Comparison of ENCODE assay signal across 18 cellular contexts in the genomic region with DNA sequence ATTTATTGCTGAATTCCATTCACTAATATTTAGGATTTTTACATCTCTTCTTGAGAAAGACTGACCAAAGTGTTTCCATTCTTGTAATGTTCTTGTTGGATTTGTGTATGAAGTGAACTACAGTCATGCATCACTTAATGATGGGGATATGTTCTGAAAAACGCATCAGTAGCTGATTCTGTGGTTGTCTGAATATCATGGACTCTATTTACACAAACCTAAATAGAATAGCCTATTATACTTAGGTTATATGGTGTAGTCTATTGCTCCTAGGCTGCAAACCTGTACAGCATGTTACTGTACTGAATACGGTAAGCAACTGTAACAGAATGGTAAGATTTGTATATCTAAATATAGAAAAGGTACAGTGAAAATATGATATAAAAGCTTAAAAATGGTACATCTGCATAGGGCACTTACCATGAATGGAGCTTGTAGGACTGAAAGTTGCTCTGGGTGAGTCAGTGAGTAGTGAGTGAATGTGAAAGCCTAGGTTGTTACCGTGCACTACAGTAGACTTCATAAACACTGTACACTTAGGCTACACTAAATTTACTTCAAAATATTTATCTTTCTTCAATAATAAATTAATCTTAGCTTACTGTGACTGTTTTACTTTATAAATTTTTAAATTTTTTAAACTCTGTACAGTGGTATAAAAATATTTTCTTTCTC. TPM values are rescaled to one million over a fixed set of nuclear protein-coding genes. Genes with fewer than 3 reads are reported as not detected.
DNase-seq lines count a peak whose midpoint lies in the region; ATAC-seq lines count a peak whose summit lies in the region.
"Had no signal": no experiment of that assay in that cellular context is flagged by ENCODE, and none has a peak within 500 bp of the region (broad histone marks: within the 10 kb centered on the region; RNA-seq: fewer than 3 reads in every experiment).

No MANE protein-coding gene starts in this region.

- ATAC-seq in activated naive CD4-positive, alpha-beta T cell treated with anti-CD3 and anti-CD28 coated beads, Interleukin-2, amount 50 U/mL, for 72 hours, result peak; percentile 99
- peak; percentile 100 for ATAC-seq in activated T-helper 17 cell treated with anti-CD3 and anti-CD28 coated beads, Interleukin-2, amount 50 U/mL, for 72 hours (replicated peaks)
- no peak for ATAC-seq in GM19463 (IDR thresholded peaks at IDR 0.05; ENCODE audit: unreplicated experiment)
- ATAC-seq in natural killer cell treated with Interleukin-12 subunit alpha and Interleukin-12 subunit beta and Interleukin-15 and Interleukin-18, amount 100 ng/mL, for 72 hours, result no peak
- ATAC-seq: HepG2 had no signal

- POLR2A ChIA-PET in activated CD4-positive, alpha-beta T cell treated with anti-CD3 and anti-CD28 coated beads, Interleukin-2, amount 10 ng/mL, durations not matched to agents 7 days and 5 days (lab: Charles Lee), result interaction anchor here (0.6 kb wide), 1 partner anchor 53 kb away, joined by 8 read pairs; no protein-coding TSS in a partner anchor

- H3K27ac ChIP-seq in substantia nigra (ENCODE audit: low read depth, low read length, poor library complexity, severe bottlenecking), result no peak overlapping the region
- H3K27ac ChIP-seq: Peyer's patch had no signal

- H3K9me3 Mint-ChIP-seq in activated CD4-positive, alpha-beta T cell treated with anti-CD3 and anti-CD28 coated beads, Interleukin-2, amount 10 ng/mL, durations not matched to agents 24 days and 14 days, result no peaks in the 10 kb centered on the region
- H3K9me3 Mint-ChIP-seq in activated CD4-positive, alpha-beta T cell treated with anti-CD3 and anti-CD28 coated beads, Interleukin-2, amount 10 ng/mL, durations not matched to agents 7 days and 5 days, result no peaks in the 10 kb centered on the region
- no peaks in the 10 kb centered on the region for H3K9me3 Mint-ChIP-seq in activated naive CD4-positive, alpha-beta T cell treated with anti-CD3 and anti-CD28 coated beads, Interleukin-2, amount 50 U/mL, for 72 hours
- H3K9me3 Mint-ChIP-seq in activated T-helper 17 cell treated with anti-CD3 and anti-CD28 coated beads, Interleukin-2, amount 50 U/mL, for 72 hours, result no peaks in the 10 kb centered on the region
- no peaks in the 10 kb centered on the region for H3K9me3 Mint-ChIP-seq in natural killer cell treated with Interleukin-12 subunit alpha and Interleukin-12 subunit beta and Interleukin-15 and Interleukin-18, amount 100 ng/mL, for 72 hours
- H3K9me3 Mint-ChIP-seq: CD4-positive, alpha-beta T cell had no signal

- peaks cover 25% of the 10 kb centered on the region for H3K36me3 Mint-ChIP-seq in activated CD4-positive, alpha-beta T cell treated with anti-CD3 and anti-CD28 coated beads, Interleukin-2, amount 10 ng/mL, durations not matched to agents 24 days and 14 days (ENCODE audit: low read depth)
- H3K36me3 Mint-ChIP-seq in activated CD4-positive, alpha-beta T cell treated with anti-CD3 and anti-CD28 coated beads, Interleukin-2, amount 10 ng/mL, durations not matched to agents 7 days and 5 days (ENCODE audit: low read depth), result peaks cover 27% of the 10 kb centered on the region
- H3K36me3 Mint-ChIP-seq in activated naive CD4-positive, alpha-beta T cell treated with anti-CD3 and anti-CD28 coated beads, Interleukin-2, amount 50 U/mL, for 72 hours, result no peaks in the 10 kb centered on the region
- H3K36me3 Mint-ChIP-seq in activated T-helper 17 cell treated with anti-CD3 and anti-CD28 coated beads, Interleukin-2, amount 50 U/mL, for 72 hours (ENCODE audit: low read depth), result peaks cover 6% of the 10 kb centered on the region
- H3K36me3 Mint-ChIP-seq in natural killer cell treated with Interleukin-12 subunit alpha and Interleukin-12 subunit beta and Interleukin-15 and Interleukin-18, amount 100 ng/mL, for 72 hours, result peaks cover 7% of the 10 kb centered on the region

- no peak for DNase-seq in activated CD4-positive, alpha-beta T cell treated with anti-CD3 and anti-CD28 coated beads, Interleukin-2, amount 10 ng/mL, durations not matched to agents 24 days and 14 days
- no peak for DNase-seq in activated CD4-positive, alpha-beta T cell treated with anti-CD3 and anti-CD28 coated beads, Interleukin-2, amount 10 ng/mL, durations not matched to agents 7 days and 5 days
- DNase-seq in activated naive CD4-positive, alpha-beta T cell treated with anti-CD3 and anti-CD28 coated beads, Interleukin-2, amount 50 U/mL, for 72 hours (ENCODE audit: low spot score in 2 of 2), result peak in 1 of 2 donors; percentile 13
- no peak for DNase-seq in activated naive CD4-positive, alpha-beta T cell (lab: John Stamatoyannopoulos, UW)
- DNase-seq in substantia nigra (lab: John Stamatoyannopoulos, UW), result no peak
- DNase-seq in natural killer cell treated with Interleukin-12 subunit alpha and Interleukin-12 subunit beta and Interleukin-15 and Interleukin-18, amount 100 ng/mL, for 72 hours (ENCODE audit: low spot score), result no peak
- DNase-seq: Caco-2; CD4-positive, alpha-beta T cell; GDM1; KG1; NCI-H1105 treated with DMSO at 0.1 percent for 48 hours; NCI-H1694 treated with DMSO at 0.1 percent for 48 hours; NCI-H748 treated with DMSO at 0.1 percent for 48 hours; NK-92 treated with Interleukin-12 subunit alpha and Interleukin-12 subunit beta, amount 100 ng/mL, for 24 hours; Peyer's patch had no signal

- H3K27me3 Mint-ChIP-seq in activated CD4-positive, alpha-beta T cell treated with anti-CD3 and anti-CD28 coated beads, Interleukin-2, amount 10 ng/mL, durations not matched to agents 24 days and 14 days, result no peaks in the 10 kb centered on the region
- no peaks in the 10 kb centered on the region for H3K27me3 Mint-ChIP-seq in activated CD4-positive, alpha-beta T cell treated with anti-CD3 and anti-CD28 coated beads, Interleukin-2, amount 10 ng/mL, durations not matched to agents 7 days and 5 days
- H3K27me3 Mint-ChIP-seq in activated T-helper 17 cell treated with anti-CD3 and anti-CD28 coated beads, Interleukin-2, amount 50 U/mL, for 72 hours, result no peaks in the 10 kb centered on the region
- H3K27me3 Mint-ChIP-seq in natural killer cell treated with Interleukin-12 subunit alpha and Interleukin-12 subunit beta and Interleukin-15 and Interleukin-18, amount 100 ng/mL, for 72 hours, result no peaks in the 10 kb centered on the region
- H3K27me3 Mint-ChIP-seq: CD4-positive, alpha-beta T cell had no signal

- peak overlapping the region; percentile 20 for H3K27ac Mint-ChIP-seq in activated CD4-positive, alpha-beta T cell treated with anti-CD3 and anti-CD28 coated beads, Interleukin-2, amount 10 ng/mL, durations not matched to agents 24 days and 14 days
- H3K27ac Mint-ChIP-seq in activated CD4-positive, alpha-beta T cell treated with anti-CD3 and anti-CD28 coated beads, Interleukin-2, amount 10 ng/mL, durations not matched to agents 7 days and 5 days, result no peak overlapping the region
- peak overlapping the region in 1 of 2 donors; percentile 2 for H3K27ac Mint-ChIP-seq in activated naive CD4-positive, alpha-beta T cell treated with anti-CD3 and anti-CD28 coated beads, Interleukin-2, amount 50 U/mL, for 72 hours
- H3K27ac Mint-ChIP-seq in activated T-helper 17 cell treated with anti-CD3 and anti-CD28 coated beads, Interleukin-2, amount 50 U/mL, for 72 hours, result peak overlapping the region; percentile 25
- no peak overlapping the region for H3K27ac Mint-ChIP-seq in natural killer cell treated with Interleukin-12 subunit alpha and Interleukin-12 subunit beta and Interleukin-15 and Interleukin-18, amount 100 ng/mL, for 72 hours
- H3K27ac Mint-ChIP-seq: CD4-positive, alpha-beta T cell had no signal

- peaks cover 4% of the 10 kb centered on the region for H3K4me1 Mint-ChIP-seq in activated CD4-positive, alpha-beta T cell treated with anti-CD3 and anti-CD28 coated beads, Interleukin-2, amount 10 ng/mL, durations not matched to agents 24 days and 14 days
- peaks cover 6% of the 10 kb centered on the region for H3K4me1 Mint-ChIP-seq in activated CD4-positive, alpha-beta T cell treated with anti-CD3 and anti-CD28 coated beads, Interleukin-2, amount 10 ng/mL, durations not matched to agents 7 days and 5 days
- H3K4me1 Mint-ChIP-seq in activated T-helper 17 cell treated with anti-CD3 and anti-CD28 coated beads, Interleukin-2, amount 50 U/mL, for 72 hours, result no peaks in the 10 kb centered on the region
- no peaks in the 10 kb centered on the region for H3K4me1 Mint-ChIP-seq in natural killer cell treated with Interleukin-12 subunit alpha and Interleukin-12 subunit beta and Interleukin-15 and Interleukin-18, amount 100 ng/mL, for 72 hours (ENCODE audit: low read depth in 2 of 2)

- intact Hi-C loops in activated CD4-positive, alpha-beta T cell treated with anti-CD3 and anti-CD28 coated beads, Interleukin-2, amount 10 ng/mL, durations not matched to agents 24 days and 14 days (cut with micrococcal nuclease), result no loop called here

- CTCF ChIA-PET in activated CD4-positive, alpha-beta T cell treated with anti-CD3 and anti-CD28 coated beads, Interleukin-2, amount 10 ng/mL, durations not matched to agents 7 days and 5 days (lab: Charles Lee), result interaction anchor here (0.6 kb wide), 1 partner anchor 27 kb away, joined by 3 read pairs; no protein-coding TSS in a partner anchor

- H3K4me3 Mint-ChIP-seq in activated CD4-positive, alpha-beta T cell treated with anti-CD3 and anti-CD28 coated beads, Interleukin-2, amount 10 ng/mL, durations not matched to agents 24 days and 14 days, result no peak overlapping the region
- H3K4me3 Mint-ChIP-seq in activated CD4-positive, alpha-beta T cell treated with anti-CD3 and anti-CD28 coated beads, Interleukin-2, amount 10 ng/mL, durations not matched to agents 7 days and 5 days, result no peak overlapping the region
- no peak overlapping the region for H3K4me3 Mint-ChIP-seq in activated T-helper 17 cell treated with anti-CD3 and anti-CD28 coated beads, Interleukin-2, amount 50 U/mL, for 72 hours
- no peak overlapping the region for H3K4me3 Mint-ChIP-seq in natural killer cell treated with Interleukin-12 subunit alpha and Interleukin-12 subunit beta and Interleukin-15 and Interleukin-18, amount 100 ng/mL, for 72 hours
- H3K4me3 Mint-ChIP-seq: CD4-positive, alpha-beta T cell had no signal

RNA-seq across cellular contexts. Expression of gene P2RX4, which starts 27.6 kb away (rescaled TPM):
- total RNA-seq in activated CD4-positive, alpha-beta T cell treated with anti-CD3 and anti-CD28 coated beads, Interleukin-2, amount 10 ng/mL, durations not matched to agents 24 days and 14 days, result 20.9 and 25.9 TPM in 2 replicates
- 10 to 100 TPM; 52.7 to 56.2 TPM for total RNA-seq in activated CD4-positive, alpha-beta T cell treated with anti-CD3 and anti-CD28 coated beads, Interleukin-2, amount 10 ng/mL, durations not matched to agents 7 days and 5 days
- 10 to 100 TPM; 15.5 to 17.9 TPM for total RNA-seq in activated naive CD4-positive, alpha-beta T cell treated with anti-CD3 and anti-CD28 coated beads, Interleukin-2, amount 50 U/mL, for 72 hours
- 10 to 100 TPM; 31.6 to 45.3 TPM for total RNA-seq in activated T-helper 17 cell treated with anti-CD3 and anti-CD28 coated beads, Interleukin-2, amount 50 U/mL, for 72 hours
- 10 to 100 TPM; 39.8 to 46.6 TPM for total RNA-seq in natural killer cell treated with Interleukin-12 subunit alpha and Interleukin-12 subunit beta and Interleukin-15 and Interleukin-18, amount 100 ng/mL, for 72 hours

RNA-seq across cellular contexts. Expression of gene P2RX7, which starts 49.7 kb away (rescaled TPM):
- 6.2 and 7.0 TPM in 2 replicates for total RNA-seq in activated CD4-positive, alpha-beta T cell treated with anti-CD3 and anti-CD28 coated beads, Interleukin-2, amount 10 ng/mL, durations not matched to agents 24 days and 14 days
- 10 to 100 TPM; 19.8 to 21.4 TPM for total RNA-seq in activated CD4-positive, alpha-beta T cell treated with anti-CD3 and anti-CD28 coated beads, Interleukin-2, amount 10 ng/mL, durations not matched to agents 7 days and 5 days
- 1 to 10 TPM; 1.2 to 7.3 TPM for total RNA-seq in activated naive CD4-positive, alpha-beta T cell treated with anti-CD3 and anti-CD28 coated beads, Interleukin-2, amount 50 U/mL, for 72 hours
- total RNA-seq in activated T-helper 17 cell treated with anti-CD3 and anti-CD28 coated beads, Interleukin-2, amount 50 U/mL, for 72 hours, result 1 to 10 TPM; 3.8 to 6.4 TPM
- total RNA-seq in natural killer cell treated with Interleukin-12 subunit alpha and Interleukin-12 subunit beta and Interleukin-15 and Interleukin-18, amount 100 ng/mL, for 72 hours, result 10 to 100 TPM; 20.2 to 46.6 TPM
- total RNA-seq: Caco-2 had no signal

Comparison
In these comparisons a context has a peak if more than half of its experiments do, and no peak if none do; other contexts are left out.
1. H3K27ac Mint-ChIP-seq: peak in activated CD4-positive, alpha-beta T cell treated with anti-CD3 and anti-CD28 coated beads, Interleukin-2, amount 10 ng/mL, durations not matched to agents 24 days and 14 days (single experiment) and activated T-helper 17 cell treated with anti-CD3 and anti-CD28 coated beads, Interleukin-2, amount 50 U/mL, for 72 hours (single experiment); none in activated CD4-positive, alpha-beta T cell treated with anti-CD3 and anti-CD28 coated beads, Interleukin-2, amount 10 ng/mL, durations not matched to agents 7 days and 5 days (single experiment) and natural killer cell treated with Interleukin-12 subunit alpha and Interleukin-12 subunit beta and Interleukin-15 and Interleukin-18, amount 100 ng/mL, for 72 hours (0 of 2).
2. ATAC-seq: peak in activated naive CD4-positive, alpha-beta T cell treated with anti-CD3 and anti-CD28 coated beads, Interleukin-2, amount 50 U/mL, for 72 hours (2 of 2) and activated T-helper 17 cell treated with anti-CD3 and anti-CD28 coated beads, Interleukin-2, amount 50 U/mL, for 72 hours (single experiment); none in GM19463 (single experiment) and natural killer cell treated with Interleukin-12 subunit alpha and Interleukin-12 subunit beta and Interleukin-15 and Interleukin-18, amount 100 ng/mL, for 72 hours (0 of 2).